Comparison of ENCODE assay signal across 17 cellular contexts in genomic region chr10:21920633-21921032, GRCh38.
DNase-seq lines count a peak whose midpoint lies in the region; ATAC-seq, FAIRE-seq and TF ChIP-seq lines count a peak whose summit lies in the region.
"Had no signal": no experiment of that assay in that cellular context is flagged by ENCODE, and none has a peak within 500 bp of the region (broad histone marks: within the 10 kb centered on the region; RNA-seq: fewer than 3 reads in every experiment).

No MANE protein-coding gene starts in this region.

- H3K27ac ChIP-seq in PC-3 (ENCODE audit: low read length) (no peak overlapping the region), uterus (no peak overlapping the region), testis (no peak overlapping the region)
- H3K27ac ChIP-seq: BLaER1 treated with 17β-estradiol and CSF1 and Interleukin-3, amounts not matched to agents 10 nM and 100 nM had no signal

- TF ChIP-seq POLR2A in uterus (IDR thresholded peaks at IDR 0.05) (no peak), testis (IDR thresholded peaks at IDR 0.05) (no peak)

- TF ChIP-seq CTCF in PC-3 (conservative IDR thresholded peaks at IDR 0.05; ENCODE audit: low read depth, low read length), result no peak
- no peak for TF ChIP-seq CTCF in uterus (IDR thresholded peaks at IDR 0.05)
- no peak for TF ChIP-seq CTCF in testis (IDR thresholded peaks at IDR 0.05)

- no peaks in the 10 kb centered on the region for H4K20me1 ChIP-seq in PC-3 (ENCODE audit: low read length)
- H4K20me1 ChIP-seq: BLaER1 treated with 17β-estradiol and CSF1 and Interleukin-3, amounts not matched to agents 10 nM and 100 nM had no signal

- H3K27me3 ChIP-seq in PC-3 (ENCODE audit: low read length) (no peaks in the 10 kb centered on the region), uterus (no peaks in the 10 kb centered on the region), testis (no peaks in the 10 kb centered on the region)
- H3K27me3 ChIP-seq: BLaER1 treated with 17β-estradiol and CSF1 and Interleukin-3, amounts not matched to agents 10 nM and 100 nM had no signal

- DNase-seq in Daoy (ENCODE audit: low read depth) (peak; percentile 2), PC-3 (peak; percentile 9), astrocyte of the hippocampus (ENCODE audit: low read depth, low spot score) (peak; percentile 50), left cardiac atrium (no peak), uterus (no peak), ureter (ENCODE audit: low spot score) (no peak), testis (no peak)
- DNase-seq: ACHN; Calu3; CD4-positive, CD25-positive, alpha-beta regulatory T cell; DMS 273 treated with DMSO at 0.1 percent for 48 hours; H7 had no signal

- H3K36me3 ChIP-seq in PC-3 (ENCODE audit: low read depth, low read length) (no peaks in the 10 kb centered on the region; the same call in 1 of the 2 replicates), uterus (no peaks in the 10 kb centered on the region), testis (ENCODE audit: low read depth, missing control alignments) (no peaks in the 10 kb centered on the region)
- H3K36me3 ChIP-seq: BLaER1 treated with 17β-estradiol and CSF1 and Interleukin-3, amounts not matched to agents 10 nM and 100 nM had no signal

- H3K4me3 ChIP-seq in PC-3 (ENCODE audit: low read length) (no peak overlapping the region), uterus (no peak overlapping the region), testis (no peak overlapping the region)
- H3K4me3 ChIP-seq: BLaER1 treated with 17β-estradiol and CSF1 and Interleukin-3, amounts not matched to agents 10 nM and 100 nM; GM12878; GM23338 had no signal

- no peaks in the 10 kb centered on the region for H3F3A ChIP-seq in PC-3 (ENCODE audit: low read length, unreplicated experiment)

- intact Hi-C loops in PC-3 (cut with micrococcal nuclease) (no loop called here), left cardiac atrium (cut with DNase I) (no loop called here), uterus (cut with DNase I; ENCODE audit: low total_unique reads) (no loop called here), testis (cut with DNase I; ENCODE audit: low total_unique reads) (no loop called here)

- no peak overlapping the region for H2AFZ ChIP-seq in PC-3 (ENCODE audit: low read length)
- H2AFZ ChIP-seq: GM23338 had no signal

- H3K4me2 ChIP-seq in PC-3 (ENCODE audit: low read length), result no peak overlapping the region
- H3K4me2 ChIP-seq: BLaER1 treated with 17β-estradiol and CSF1 and Interleukin-3, amounts not matched to agents 10 nM and 100 nM had no signal

- no peaks in the 10 kb centered on the region for H3K9me2 ChIP-seq in PC-3 (replicated peaks; ENCODE audit: low read length)

- peak; percentile 9 for FAIRE-seq in islet of Langerhans (lab: Jason Lieb, UNC)
- FAIRE-seq: GM18507 had no signal

- no peak overlapping the region for H3K9ac ChIP-seq in PC-3 (ENCODE audit: low read length)
- H3K9ac ChIP-seq: BLaER1 treated with 17β-estradiol and CSF1 and Interleukin-3, amounts not matched to agents 10 nM and 100 nM had no signal

- 0 out of 2 replicates have a peak, but pooled peaks cover 4% of the 10 kb centered on the region for H3K79me2 ChIP-seq in PC-3 (ENCODE audit: low read length)

- H3K9me3 ChIP-seq in PC-3 (ENCODE audit: low read length) (no peaks in the 10 kb centered on the region), uterus (no peaks in the 10 kb centered on the region), testis (no peaks in the 10 kb centered on the region)
- H3K9me3 ChIP-seq: BLaER1 treated with 17β-estradiol and CSF1 and Interleukin-3, amounts not matched to agents 10 nM and 100 nM had no signal

- POLR2A ChIA-PET in PC-3 (lab: Charles Lee; ENCODE audit: unreplicated experiment), result interaction anchor here (0.5 kb wide), 1 partner anchor 12 kb away, joined by 6 read pairs; no protein-coding TSS in a partner anchor

- CTCF ChIA-PET in PC-3 (lab: Charles Lee), result no interaction called here

- no TSS peak for BruUV-seq in PC-3 (replicated peaks; lab: Mats Ljungman, UMichigan)

- WGBS in testis, 2 donors, result 92 to 96% methylated on average over 3 of the region's 3 CpGs

- ATAC-seq in PC-3, result no peak
- no peak for ATAC-seq in left cardiac atrium
- ATAC-seq: GM12878, GM23338 had no signal

- H3K4me1 ChIP-seq in PC-3 (ENCODE audit: insufficient read depth, low read length) (0 out of 2 replicates have a peak, but pooled peaks cover 5% of the 10 kb centered on the region), uterus (no peaks in the 10 kb centered on the region), testis (no peaks in the 10 kb centered on the region)
- H3K4me1 ChIP-seq: BLaER1 treated with 17β-estradiol and CSF1 and Interleukin-3, amounts not matched to agents 10 nM and 100 nM had no signal

Comparison
In these comparisons a context has a peak if more than half of its experiments do, and no peak if none do; other contexts are left out.
1. DNase-seq: peak in Daoy (single experiment), PC-3 (single experiment) and astrocyte of the hippocampus (single experiment); none in left cardiac atrium (single experiment), uterus (0 of 2), ureter (single experiment) and testis (single experiment).